23 cellular contexts compared by ENCODE assay signal in the genomic region with DNA sequence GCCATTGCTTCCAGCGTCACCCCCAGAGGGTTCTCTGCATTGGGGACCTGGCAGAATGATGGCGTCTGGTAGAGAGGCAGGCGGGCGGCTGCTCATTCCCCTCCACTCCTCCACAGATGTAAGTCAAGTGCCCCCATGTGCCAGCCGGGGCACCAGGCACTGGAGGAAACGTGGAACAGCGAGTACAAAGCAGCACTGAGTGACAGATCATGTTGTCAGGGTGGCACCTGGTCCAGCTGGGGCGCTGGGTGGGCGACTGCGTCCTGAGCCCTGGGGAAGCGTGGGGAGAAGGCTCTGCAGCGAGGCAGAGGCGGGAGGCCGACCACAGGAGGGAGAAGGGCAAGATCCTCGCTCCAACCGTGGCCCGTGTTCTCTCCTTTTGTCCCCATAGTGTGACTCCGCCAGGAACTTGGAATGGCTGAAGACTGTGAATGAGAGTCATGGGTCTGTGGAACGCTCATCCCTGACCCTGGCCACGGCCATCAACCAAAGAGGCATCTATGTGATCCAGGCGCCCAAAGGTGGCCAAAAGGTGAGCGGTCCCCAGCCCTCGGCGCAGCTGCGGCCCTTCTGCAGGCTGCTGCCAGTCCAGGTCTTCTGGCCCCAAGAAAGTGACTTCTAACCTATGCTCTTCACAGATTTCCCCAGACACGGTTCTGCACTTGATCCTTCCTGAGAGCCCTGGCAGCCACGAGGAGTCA.
A peak's percentile ranks its signal among the peaks of the same experiment; 100 is the strongest.
DNase-seq lines count a peak whose midpoint lies in the region; ATAC-seq and TF ChIP-seq lines count a peak whose summit lies in the region.
"Had no signal": no experiment of that assay in that cellular context is flagged by ENCODE, and none has a peak within 500 bp of the region (broad histone marks: within the 10 kb centered on the region; RNA-seq: fewer than 3 reads in every experiment).

No MANE protein-coding gene starts in this region.

- no CpG with 5 or more reads among the region's 27 CpGs for WGBS in trophoblast cell (ENCODE audit: extremely low coverage, insufficient coverage, insufficient read length)

- H3K9me3 ChIP-seq in trophoblast cell (ENCODE audit: insufficient read depth, low read depth, low read length) = peaks cover 1% of the 10 kb centered on the region
- no peaks in the 10 kb centered on the region for H3K9me3 ChIP-seq in CD8-positive, alpha-beta T cell (ENCODE audit: low read length)

- H3K27ac Mint-ChIP-seq in activated T-cell treated with anti-CD3 and anti-CD28 coated beads, Interleukin-2, amount 50 U/mL, for 24 hours = peak overlapping the region; percentile 10
- no peak overlapping the region for H3K27ac Mint-ChIP-seq in CD8-positive, alpha-beta T cell
- H3K27ac Mint-ChIP-seq: B cell had no signal

- H2BK12ac ChIP-seq in trophoblast cell (ENCODE audit: low read length) = no peak overlapping the region

- no peak overlapping the region for H4K91ac ChIP-seq in trophoblast cell (ENCODE audit: low read depth, low read length)

- CTCF ChIA-PET in RWPE1 (lab: Yijun Ruan, JAX) = interaction anchor here (0.7 kb wide), 1 partner anchor 23 kb away, joined by 3 read pairs; no protein-coding TSS in a partner anchor
- CTCF ChIA-PET in CD8-positive, alpha-beta T cell (lab: Charles Lee) = no interaction called here

- no peak for TF ChIP-seq CTCF in RWPE1 (conservative IDR thresholded peaks at IDR 0.05; ENCODE audit: low read depth)
- TF ChIP-seq CTCF in CD8-positive, alpha-beta T cell (IDR thresholded peaks at IDR 0.05) = no peak

- H3K4me2 ChIP-seq in trophoblast cell (ENCODE audit: low read length) = no peak overlapping the region
- H3K4me2 ChIP-seq: PC-9 had no signal

- H3K14ac ChIP-seq in trophoblast cell (ENCODE audit: low read length) = no peak overlapping the region

- no peak overlapping the region for H3K4ac ChIP-seq in trophoblast cell (ENCODE audit: low read depth, low read length)

- H3K4me1 Mint-ChIP-seq in activated T-cell treated with anti-CD3 and anti-CD28 coated beads, Interleukin-2, amount 50 U/mL, for 24 hours (ENCODE audit: low read depth) = no peaks in the 10 kb centered on the region
- H3K4me1 Mint-ChIP-seq in CD8-positive, alpha-beta T cell (ENCODE audit: low read depth) = peaks cover 4% of the 10 kb centered on the region
- H3K4me1 Mint-ChIP-seq: B cell had no signal

- DNase-seq in activated T-cell treated with anti-CD3 and anti-CD28 coated beads, Interleukin-2, amount 50 U/mL, for 24 hours = no peak
- no peak for DNase-seq in activated T-cell treated with anti-CD3 and anti-CD28 coated beads, Interleukin-2, amount 50 U/mL, for 1 hour
- DNase-seq in RWPE1 (ENCODE audit: low spot score) = no peak
- no peak for DNase-seq in trophoblast cell
- DNase-seq in CD8-positive, alpha-beta T cell = no peak
- no peak for DNase-seq in hypothalamus (lab: John Stamatoyannopoulos, UW)
- DNase-seq: CD8-positive, alpha-beta memory T cell; IMR-90; KG1; MM.1S; NCI-H1694; NCI-H2029 treated with DMSO at 0.1 percent for 48 hours; NCI-H446 treated with DMSO at 0.1 percent for 48 hours; NCI-H526; NCI-H82; NK-92 treated with Interleukin-12 subunit alpha and Interleukin-12 subunit beta, amount 100 ng/mL, for 24 hours; PC-9; SHP77 treated with DMSO at 0.1 percent for 48 hours had no signal

- H3K79me2 ChIP-seq in trophoblast cell (ENCODE audit: control insufficient read depth, insufficient read depth, low read length, poor library complexity) = no peaks in the 10 kb centered on the region

- no peaks in the 10 kb centered on the region for H3K4me1 ChIP-seq in trophoblast cell (ENCODE audit: control insufficient read depth in 1 of 2, insufficient read depth in 2 of 2, low read length in 2 of 2)
- H3K4me1 ChIP-seq in CD8-positive, alpha-beta T cell (ENCODE audit: insufficient read depth, low read length) = no peaks in the 10 kb centered on the region

- no peak overlapping the region for H2AK5ac ChIP-seq in trophoblast cell (ENCODE audit: low read length)

- H3K18ac ChIP-seq in trophoblast cell (ENCODE audit: low read length) = no peak overlapping the region

- no peak overlapping the region for H3K9ac ChIP-seq in trophoblast cell (ENCODE audit: low read length)

- no peak for ATAC-seq in CD8-positive, alpha-beta T cell
- no peak for ATAC-seq in HG02623 (IDR thresholded peaks at IDR 0.05; ENCODE audit: unreplicated experiment)
- ATAC-seq: HCT116 had no signal

- H2AFZ ChIP-seq in trophoblast cell (ENCODE audit: insufficient read depth, low read length, poor library complexity) = no peak overlapping the region
- H2AFZ ChIP-seq: PC-9 had no signal

- H3K23ac ChIP-seq in trophoblast cell (ENCODE audit: low read length) = no peak overlapping the region

- POLR2A ChIA-PET in RWPE1 (lab: Yijun Ruan, JAX; ENCODE audit: low non-redundant PET) = interaction anchor here (0.6 kb wide), 1 partner anchor 189 kb away, joined by 3 read pairs; no protein-coding TSS in a partner anchor
- POLR2A ChIA-PET in CD8-positive, alpha-beta T cell (lab: Charles Lee) = interaction anchor here (1.2 kb wide), 1 partner anchor 21 kb away, joined by 3 read pairs; no protein-coding TSS in a partner anchor

- intact Hi-C loops in CD8-positive, alpha-beta T cell (cut with DNase I, micrococcal nuclease) = no loop called here

- H3K9me3 Mint-ChIP-seq in activated T-cell treated with anti-CD3 and anti-CD28 coated beads, Interleukin-2, amount 50 U/mL, for 24 hours = no peaks in the 10 kb centered on the region
- no peaks in the 10 kb centered on the region for H3K9me3 Mint-ChIP-seq in CD8-positive, alpha-beta T cell
- H3K9me3 Mint-ChIP-seq: CD8-positive, alpha-beta memory T cell had no signal

- H3K27ac ChIP-seq in RWPE1 (peak overlapping the region; percentile 11; the same call in 1 of the 2 replicates), trophoblast cell (ENCODE audit: low read depth, low read length) (no peak overlapping the region)
- no peak overlapping the region for H3K27ac ChIP-seq in CD8-positive, alpha-beta T cell (ENCODE audit: low read depth, low read length)
- H3K27ac ChIP-seq: C4-2B, PC-9 had no signal

- H2BK5ac ChIP-seq in trophoblast cell (ENCODE audit: low read depth, low read length, poor library complexity) = no peak overlapping the region

- no peak overlapping the region for H4K12ac ChIP-seq in trophoblast cell (ENCODE audit: low read depth, low read length)

- no peaks in the 10 kb centered on the region for H3K27me3 Mint-ChIP-seq in activated T-cell treated with anti-CD3 and anti-CD28 coated beads, Interleukin-2, amount 50 U/mL, for 24 hours
- H3K27me3 Mint-ChIP-seq in CD8-positive, alpha-beta T cell (ENCODE audit: low read depth) = no peaks in the 10 kb centered on the region
- H3K27me3 Mint-ChIP-seq: B cell; CD8-positive, alpha-beta memory T cell had no signal

- H3K27me3 ChIP-seq in trophoblast cell (ENCODE audit: insufficient read depth, low read length) = no peaks in the 10 kb centered on the region
- H3K27me3 ChIP-seq in CD8-positive, alpha-beta T cell (ENCODE audit: insufficient read depth, low read length) = no peaks in the 10 kb centered on the region

- no peak overlapping the region for H3K4me3 Mint-ChIP-seq in activated T-cell treated with anti-CD3 and anti-CD28 coated beads, Interleukin-2, amount 50 U/mL, for 24 hours
- no peak overlapping the region for H3K4me3 Mint-ChIP-seq in CD8-positive, alpha-beta T cell
- H3K4me3 Mint-ChIP-seq: B cell; CD8-positive, alpha-beta memory T cell had no signal

- H4K8ac ChIP-seq in trophoblast cell (ENCODE audit: low read depth, low read length) = no peak overlapping the region

- no peaks in the 10 kb centered on the region for H3K79me1 ChIP-seq in trophoblast cell (ENCODE audit: low read length)

- peaks cover 95% of the 10 kb centered on the region for H3K36me3 Mint-ChIP-seq in activated T-cell treated with anti-CD3 and anti-CD28 coated beads, Interleukin-2, amount 50 U/mL, for 24 hours (ENCODE audit: low read depth)
- peaks cover 77% of the 10 kb centered on the region for H3K36me3 Mint-ChIP-seq in CD8-positive, alpha-beta T cell

- H2BK120ac ChIP-seq in trophoblast cell (ENCODE audit: insufficient read depth, low read length, poor library complexity) = no peak overlapping the region

- H3K4me3 ChIP-seq in trophoblast cell (ENCODE audit: low read depth, low read length) = peak overlapping the region; percentile 32
- H3K4me3 ChIP-seq in CD8-positive, alpha-beta T cell (ENCODE audit: low read depth, low read length) = no peak overlapping the region
- H3K4me3 ChIP-seq: PC-9 had no signal

- H3K36me3 ChIP-seq in trophoblast cell (ENCODE audit: control insufficient read depth in 1 of 2, insufficient read depth in 2 of 2, low read length in 2 of 2) = peaks cover 50 to 52% of the 10 kb centered on the region in 2 experiments
- H3K36me3 ChIP-seq in CD8-positive, alpha-beta T cell (ENCODE audit: insufficient read depth, low read length) = peaks cover 79% of the 10 kb centered on the region

TF ChIP-seq in PFSK-1, 5 proteins besides CTCF, POLR2A, EP300 and RAD21 (continues in another document):
- TF ChIP-seq FOXP2 (optimal IDR thresholded peaks at IDR 0.05; ENCODE audit: borderline replicate concordance, extremely low read depth, extremely low read length, insufficient read depth) (no peak), TAF1 (IDR thresholded peaks at IDR 0.05; ENCODE audit: borderline replicate concordance, insufficient read depth, low read length) (no peak), SIN3A (IDR thresholded peaks at IDR 0.05; ENCODE audit: borderline replicate concordance, insufficient read depth, low read length) (no peak), POLR2AphosphoS5 (IDR thresholded peaks at IDR 0.05; ENCODE audit: low read depth, low read length) (0 out of 2 replicates have a peak, but pooled peaks have one; percentile 27)
